Comparison of ENCODE assay signal across 21 cellular contexts in genomic region chr21:33902349-33902748, GRCh38. TPM values are rescaled to one million over a fixed set of nuclear protein-coding genes. Genes with fewer than 3 reads are reported as not detected.
A peak's percentile ranks its signal among the peaks of the same experiment; 100 is the strongest.
DNase-seq lines count a peak whose midpoint lies in the region; ATAC-seq and TF ChIP-seq lines count a peak whose summit lies in the region.
"Had no signal": no experiment of that assay in that cellular context is flagged by ENCODE, and none has a peak within 500 bp of the region (broad histone marks: within the 10 kb centered on the region; RNA-seq: fewer than 3 reads in every experiment).

No MANE protein-coding gene starts in this region.

- no peak for TF ChIP-seq CTCF in cardiac muscle cell (IDR thresholded peaks at IDR 0.05; ENCODE audit: low read depth, low read length)
- no peak for TF ChIP-seq CTCF in mucosa of descending colon (IDR thresholded peaks at IDR 0.05)

- H3K9ac ChIP-seq in HUES48 (ENCODE audit: low read depth, low read length), result no peak overlapping the region
- H3K9ac ChIP-seq: BLaER1, neural progenitor cell had no signal

- intact Hi-C loops in mucosa of descending colon (cut with DNase I, micrococcal nuclease), result no loop called here

- ATAC-seq in mucosa of descending colon (peak; percentile 32), HG03521 (IDR thresholded peaks at IDR 0.05; ENCODE audit: unreplicated experiment) (no peak)
- ATAC-seq: activated T-cell treated with anti-CD3 and anti-CD28 coated beads, Interleukin-2, amount 50 U/mL, for 4 hours had no signal

- peak; percentile 24 for DNase-seq in G401 (ENCODE audit: low spot score)
- DNase-seq in cardiac muscle cell (ENCODE audit: low read depth in 1 of 2, low spot score in 1 of 2), result no peak
- no peak for DNase-seq in mucosa of descending colon
- no peak for DNase-seq in NCI-H2171 treated with DMSO at 0.1 percent for 48 hours (lab: John Stamatoyannopoulos, UW)
- DNase-seq in glomerular visceral epithelial cell (ENCODE audit: extremely low spot score), result no peak
- DNase-seq in retina, result no peak
- DNase-seq: activated naive CD4-positive, alpha-beta T cell treated with Interleukin-2 at 50 U/mL for 16 hours; activated T-cell treated with anti-CD3 and anti-CD28 coated beads, Interleukin-2, amount 50 U/mL, for 4 hours; effector CD4-positive, alpha-beta T cell; lower lobe of right lung; NCI-H1048; NCI-H524 treated with DMSO at 0.1 percent for 48 hours had no signal

- H3K36me3 ChIP-seq in HUES48 (ENCODE audit: control insufficient read depth, insufficient read depth, low read length), result peaks cover 59% of the 10 kb centered on the region
- peaks cover 42% of the 10 kb centered on the region for H3K36me3 ChIP-seq in cardiac muscle cell
- H3K36me3 ChIP-seq in mucosa of descending colon (ENCODE audit: low read depth), result peaks cover 7% of the 10 kb centered on the region
- H3K36me3 ChIP-seq: neural progenitor cell had no signal

- H3K4me1 ChIP-seq in HUES48 (ENCODE audit: control insufficient read depth, insufficient read depth, low read length) (no peaks in the 10 kb centered on the region), cardiac muscle cell (ENCODE audit: low read depth) (no peaks in the 10 kb centered on the region), mucosa of descending colon (ENCODE audit: low read depth) (no peaks in the 10 kb centered on the region)
- H3K4me1 ChIP-seq: Caco-2, foreskin keratinocyte, lower lobe of right lung, Peyer's patch had no signal

- in situ Hi-C loops in G401 (cut with HindIII; ENCODE audit: low sequenced_read_pairs), result no loop called here

- peak overlapping the region; percentile 39 for H3K27ac ChIP-seq in HUES48 (ENCODE audit: low read depth, low read length)
- peak overlapping the region; percentile 37 for H3K27ac ChIP-seq in cardiac muscle cell
- H3K27ac ChIP-seq: BLaER1, foreskin keratinocyte, HL-60, lower lobe of right lung, neural progenitor cell, Peyer's patch, vagina had no signal

- H3K4me3 ChIP-seq in HUES48 (ENCODE audit: low read depth, low read length) (no peak overlapping the region), cardiac muscle cell (no peak overlapping the region), mucosa of descending colon (no peak overlapping the region)
- H3K4me3 ChIP-seq: BLaER1, lower lobe of right lung, neural progenitor cell, Peyer's patch, vagina had no signal

- H3K27me3 ChIP-seq in HUES48 (ENCODE audit: control insufficient read depth, insufficient read depth, low read length) (no peaks in the 10 kb centered on the region), cardiac muscle cell (no peaks in the 10 kb centered on the region)
- H3K27me3 ChIP-seq: BLaER1, foreskin keratinocyte, neural progenitor cell, Peyer's patch, vagina had no signal

- no peaks in the 10 kb centered on the region for H3K9me3 ChIP-seq in HUES48 (ENCODE audit: control insufficient read depth, insufficient read depth, low read length)
- H3K9me3 ChIP-seq in cardiac muscle cell (ENCODE audit: low read depth), result no peaks in the 10 kb centered on the region
- no peaks in the 10 kb centered on the region for H3K9me3 ChIP-seq in mucosa of descending colon
- H3K9me3 ChIP-seq: BLaER1, Caco-2, lower lobe of right lung, Peyer's patch, vagina had no signal

RNA-seq across cellular contexts. Expression of gene ATP5PO, which starts 13.3 kb away (rescaled TPM):
- total RNA-seq in G401 (2014; rRNA removed; shearing (Covaris generic)), result 251 and 334 TPM in 2 replicates
- total RNA-seq in cardiac muscle cell (251 and 646 TPM in 2 replicates), mucosa of descending colon (100 to 1,000 TPM; 223 to 297 (median 282) TPM)
- 808 and 1,053 TPM in 2 replicates for polyA plus RNA-seq in cardiac muscle cell
